In the genomic region with DNA sequence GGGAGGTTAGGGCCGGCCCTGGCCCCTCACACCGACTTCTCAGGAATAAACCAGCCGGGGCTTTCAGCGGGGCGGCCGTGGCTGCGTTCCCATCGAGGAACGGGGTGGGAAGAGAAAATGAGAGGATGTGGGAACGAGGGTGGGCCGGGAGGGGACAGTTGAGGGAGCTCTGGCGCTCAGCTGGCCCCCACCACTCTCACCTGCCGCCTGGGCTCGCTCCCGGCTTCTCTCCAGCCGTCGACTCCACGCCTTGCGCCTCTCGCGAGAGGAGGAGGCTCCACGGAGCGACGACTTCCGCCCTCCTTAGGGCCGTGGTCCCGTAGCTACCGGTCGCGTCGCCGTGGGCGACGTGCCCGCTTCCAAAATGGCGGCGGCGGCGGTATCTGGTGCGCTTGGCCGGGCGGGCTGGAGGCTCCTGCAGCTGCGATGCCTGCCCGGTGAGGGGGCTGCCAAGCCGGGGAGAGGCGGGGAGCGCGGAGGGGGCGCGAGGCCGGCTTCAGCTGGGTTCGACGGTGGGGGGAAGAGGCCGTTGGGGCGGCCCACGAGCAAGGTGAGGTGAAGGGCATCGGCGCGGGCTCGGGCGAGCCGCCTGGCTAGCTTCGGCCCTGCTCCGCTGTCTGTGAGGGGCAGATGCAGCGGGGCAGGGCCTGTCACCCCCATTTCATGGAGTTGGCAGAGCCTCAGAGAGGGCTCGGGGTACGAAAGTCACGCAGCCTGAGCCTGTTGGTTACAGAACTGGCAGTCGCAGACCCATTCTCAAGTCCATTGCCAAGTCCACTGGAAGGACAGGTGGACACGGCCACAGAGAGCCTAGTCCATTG, we compare ENCODE assay signal across 1 cellular context.
TF ChIP-seq lines count a peak whose summit lies in the region.

Gene CIAPIN1, minus strand, starts transcription at position 244 of the 821 bp plus-strand sequence. CDS start 6,457 bp downstream, outside the sequence.
Gene COQ9, plus strand, starts transcription at position 338 of the 821 bp plus-strand sequence. Its CDS starts 27 bp downstream, at position 365.

TF ChIP-seq in K562, 482 proteins besides CTCF, POLR2A, EP300 and RAD21 (continued from another document and continues in another):
- TF ChIP-seq, protein P1, sequence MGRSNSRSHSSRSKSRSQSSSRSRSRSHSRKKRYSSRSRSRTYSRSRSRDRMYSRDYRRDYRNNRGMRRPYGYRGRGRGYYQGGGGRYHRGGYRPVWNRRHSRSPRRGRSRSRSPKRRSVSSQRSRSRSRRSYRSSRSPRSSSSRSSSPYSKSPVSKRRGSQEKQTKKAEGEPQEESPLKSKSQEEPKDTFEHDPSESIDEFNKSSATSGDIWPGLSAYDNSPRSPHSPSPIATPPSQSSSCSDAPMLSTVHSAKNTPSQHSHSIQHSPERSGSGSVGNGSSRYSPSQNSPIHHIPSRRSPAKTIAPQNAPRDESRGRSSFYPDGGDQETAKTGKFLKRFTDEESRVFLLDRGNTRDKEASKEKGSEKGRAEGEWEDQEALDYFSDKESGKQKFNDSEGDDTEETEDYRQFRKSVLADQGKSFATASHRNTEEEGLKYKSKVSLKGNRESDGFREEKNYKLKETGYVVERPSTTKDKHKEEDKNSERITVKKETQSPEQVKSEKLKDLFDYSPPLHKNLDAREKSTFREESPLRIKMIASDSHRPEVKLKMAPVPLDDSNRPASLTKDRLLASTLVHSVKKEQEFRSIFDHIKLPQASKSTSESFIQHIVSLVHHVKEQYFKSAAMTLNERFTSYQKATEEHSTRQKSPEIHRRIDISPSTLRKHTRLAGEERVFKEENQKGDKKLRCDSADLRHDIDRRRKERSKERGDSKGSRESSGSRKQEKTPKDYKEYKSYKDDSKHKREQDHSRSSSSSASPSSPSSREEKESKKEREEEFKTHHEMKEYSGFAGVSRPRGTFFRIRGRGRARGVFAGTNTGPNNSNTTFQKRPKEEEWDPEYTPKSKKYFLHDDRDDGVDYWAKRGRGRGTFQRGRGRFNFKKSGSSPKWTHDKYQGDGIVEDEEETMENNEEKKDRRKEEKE (IDR thresholded peaks at IDR 0.05; ENCODE audit: borderline replicate concordance in 1 of 2, control insufficient read depth in 1 of 2, low read depth in 2 of 2, low read length in 1 of 2), result no peak
- TF ChIP-seq RUNX1 (IDR thresholded peaks at IDR 0.05; ENCODE audit: low read depth) (peak; percentile 72), ZNF77 (CRISPR knock-in tag; IDR thresholded peaks at IDR 0.05) (no peak), ZMIZ1 (IDR thresholded peaks at IDR 0.05; ENCODE audit: low read depth in 2 of 2, low read length in 2 of 2) (no peak), TAF9B (IDR thresholded peaks at IDR 0.05; ENCODE audit: partially characterized antibody) (peak; percentile 98), SIN3A (IDR thresholded peaks at IDR 0.05; ENCODE audit: borderline replicate concordance in 2 of 2, control insufficient read depth in 1 of 2, low read depth in 2 of 2, low read length in 2 of 2) (peak; percentile 82 to 87), HDAC6 (IDR thresholded peaks at IDR 0.05; ENCODE audit: low read depth, low read length) (no peak), ZNF76 (CRISPR knock-in tag; IDR thresholded peaks at IDR 0.05; ENCODE audit: borderline replicate concordance) (no peak), NFE2 (IDR thresholded peaks at IDR 0.05; ENCODE audit: low read depth) (no peak), BRD4 (IDR thresholded peaks at IDR 0.05) (peak; percentile 92), IRF1 (CRISPR knock-in tag; IDR thresholded peaks at IDR 0.05; ENCODE audit: borderline replicate concordance) (no peak), CBX3 (IDR thresholded peaks at IDR 0.05; ENCODE audit: borderline replicate concordance in 1 of 2, low read length in 2 of 2) (no peak), CTBP1 (IDR thresholded peaks at IDR 0.05; ENCODE audit: borderline replicate concordance) (peak; percentile 50; the same call in 1 of the 2 replicates), CBX5 (IDR thresholded peaks at IDR 0.05; ENCODE audit: borderline replicate concordance, low read depth) (no peak), FOXK1 (CRISPR knock-in tag; IDR thresholded peaks at IDR 0.05; ENCODE audit: borderline replicate concordance) (no peak), ZEB2 (IDR thresholded peaks at IDR 0.05) (no peak), DACH1 (IDR thresholded peaks at IDR 0.05; ENCODE audit: partially characterized antibody) (peak; percentile 23), ELF4 (CRISPR knock-in tag; IDR thresholded peaks at IDR 0.05) (peak; percentile 76; the same call in 1 of the 2 replicates), SREBF2 (CRISPR knock-in tag; IDR thresholded peaks at IDR 0.05) (no peak), ZNF384 (IDR thresholded peaks at IDR 0.05; ENCODE audit: low read depth, low read length) (no peak), MECOM (CRISPR knock-in tag; IDR thresholded peaks at IDR 0.05) (no peak), TRIM24 (IDR thresholded peaks at IDR 0.05) (no peak), FOXP1 (CRISPR knock-in tag; IDR thresholded peaks at IDR 0.05) (no peak), CCNT2 (IDR thresholded peaks at IDR 0.05; ENCODE audit: borderline replicate concordance, extremely low read depth, insufficient read length, low read depth, low read length) (peak; percentile 67), IFI16 (CRISPR knock-in tag; IDR thresholded peaks at IDR 0.05) (no peak), ZNF3 (CRISPR knock-in tag; IDR thresholded peaks at IDR 0.05) (no peak), KDM5B (IDR thresholded peaks at IDR 0.05; ENCODE audit: insufficient replicate concordance, low read depth, low read length) (peak; percentile 81), ERF (CRISPR knock-in tag; IDR thresholded peaks at IDR 0.05) (no peak), SAFB (IDR thresholded peaks at IDR 0.05; ENCODE audit: borderline replicate concordance, low read depth, low read length) (no peak), ETV1 (tag; conservative IDR thresholded peaks at IDR 0.05; ENCODE audit: low read depth) (0 out of 2 replicates have a peak, but pooled peaks have one; percentile 30), BACH1 (tag; IDR thresholded peaks at IDR 0.05) (no peak), RBBP5 (IDR thresholded peaks at IDR 0.05; ENCODE audit: borderline replicate concordance, insufficient read depth, low read length, poor library complexity, severe bottlenecking) (peak; percentile 70), ETS1 (conservative IDR thresholded peaks at IDR 0.05; ENCODE audit: control insufficient read depth, low read depth, low read length) (peak; percentile 83), MED1 (CRISPR knock-in tag; IDR thresholded peaks at IDR 0.05; ENCODE audit: borderline replicate concordance) (no peak), TCF7 (IDR thresholded peaks at IDR 0.05; ENCODE audit: borderline replicate concordance) (no peak), TAF1 (IDR thresholded peaks at IDR 0.05; ENCODE audit: control insufficient read depth, extremely low read depth, insufficient read depth, low read length, severe bottlenecking) (peak; percentile 100)
- TF ChIP-seq, protein P2, sequence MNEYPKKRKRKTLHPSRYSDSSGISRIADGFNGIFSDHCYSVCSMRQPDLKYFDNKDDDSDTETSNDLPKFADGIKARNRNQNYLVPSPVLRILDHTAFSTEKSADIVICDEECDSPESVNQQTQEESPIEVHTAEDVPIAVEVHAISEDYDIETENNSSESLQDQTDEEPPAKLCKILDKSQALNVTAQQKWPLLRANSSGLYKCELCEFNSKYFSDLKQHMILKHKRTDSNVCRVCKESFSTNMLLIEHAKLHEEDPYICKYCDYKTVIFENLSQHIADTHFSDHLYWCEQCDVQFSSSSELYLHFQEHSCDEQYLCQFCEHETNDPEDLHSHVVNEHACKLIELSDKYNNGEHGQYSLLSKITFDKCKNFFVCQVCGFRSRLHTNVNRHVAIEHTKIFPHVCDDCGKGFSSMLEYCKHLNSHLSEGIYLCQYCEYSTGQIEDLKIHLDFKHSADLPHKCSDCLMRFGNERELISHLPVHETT (CRISPR knock-in tag; conservative IDR thresholded peaks at IDR 0.05 in 1 of 2, IDR thresholded peaks at IDR 0.05 in 1 of 2), result peak in 1 of 2 experiments; percentile 60; a peak in 1 of 4 replicates
- TF ChIP-seq, protein P3, sequence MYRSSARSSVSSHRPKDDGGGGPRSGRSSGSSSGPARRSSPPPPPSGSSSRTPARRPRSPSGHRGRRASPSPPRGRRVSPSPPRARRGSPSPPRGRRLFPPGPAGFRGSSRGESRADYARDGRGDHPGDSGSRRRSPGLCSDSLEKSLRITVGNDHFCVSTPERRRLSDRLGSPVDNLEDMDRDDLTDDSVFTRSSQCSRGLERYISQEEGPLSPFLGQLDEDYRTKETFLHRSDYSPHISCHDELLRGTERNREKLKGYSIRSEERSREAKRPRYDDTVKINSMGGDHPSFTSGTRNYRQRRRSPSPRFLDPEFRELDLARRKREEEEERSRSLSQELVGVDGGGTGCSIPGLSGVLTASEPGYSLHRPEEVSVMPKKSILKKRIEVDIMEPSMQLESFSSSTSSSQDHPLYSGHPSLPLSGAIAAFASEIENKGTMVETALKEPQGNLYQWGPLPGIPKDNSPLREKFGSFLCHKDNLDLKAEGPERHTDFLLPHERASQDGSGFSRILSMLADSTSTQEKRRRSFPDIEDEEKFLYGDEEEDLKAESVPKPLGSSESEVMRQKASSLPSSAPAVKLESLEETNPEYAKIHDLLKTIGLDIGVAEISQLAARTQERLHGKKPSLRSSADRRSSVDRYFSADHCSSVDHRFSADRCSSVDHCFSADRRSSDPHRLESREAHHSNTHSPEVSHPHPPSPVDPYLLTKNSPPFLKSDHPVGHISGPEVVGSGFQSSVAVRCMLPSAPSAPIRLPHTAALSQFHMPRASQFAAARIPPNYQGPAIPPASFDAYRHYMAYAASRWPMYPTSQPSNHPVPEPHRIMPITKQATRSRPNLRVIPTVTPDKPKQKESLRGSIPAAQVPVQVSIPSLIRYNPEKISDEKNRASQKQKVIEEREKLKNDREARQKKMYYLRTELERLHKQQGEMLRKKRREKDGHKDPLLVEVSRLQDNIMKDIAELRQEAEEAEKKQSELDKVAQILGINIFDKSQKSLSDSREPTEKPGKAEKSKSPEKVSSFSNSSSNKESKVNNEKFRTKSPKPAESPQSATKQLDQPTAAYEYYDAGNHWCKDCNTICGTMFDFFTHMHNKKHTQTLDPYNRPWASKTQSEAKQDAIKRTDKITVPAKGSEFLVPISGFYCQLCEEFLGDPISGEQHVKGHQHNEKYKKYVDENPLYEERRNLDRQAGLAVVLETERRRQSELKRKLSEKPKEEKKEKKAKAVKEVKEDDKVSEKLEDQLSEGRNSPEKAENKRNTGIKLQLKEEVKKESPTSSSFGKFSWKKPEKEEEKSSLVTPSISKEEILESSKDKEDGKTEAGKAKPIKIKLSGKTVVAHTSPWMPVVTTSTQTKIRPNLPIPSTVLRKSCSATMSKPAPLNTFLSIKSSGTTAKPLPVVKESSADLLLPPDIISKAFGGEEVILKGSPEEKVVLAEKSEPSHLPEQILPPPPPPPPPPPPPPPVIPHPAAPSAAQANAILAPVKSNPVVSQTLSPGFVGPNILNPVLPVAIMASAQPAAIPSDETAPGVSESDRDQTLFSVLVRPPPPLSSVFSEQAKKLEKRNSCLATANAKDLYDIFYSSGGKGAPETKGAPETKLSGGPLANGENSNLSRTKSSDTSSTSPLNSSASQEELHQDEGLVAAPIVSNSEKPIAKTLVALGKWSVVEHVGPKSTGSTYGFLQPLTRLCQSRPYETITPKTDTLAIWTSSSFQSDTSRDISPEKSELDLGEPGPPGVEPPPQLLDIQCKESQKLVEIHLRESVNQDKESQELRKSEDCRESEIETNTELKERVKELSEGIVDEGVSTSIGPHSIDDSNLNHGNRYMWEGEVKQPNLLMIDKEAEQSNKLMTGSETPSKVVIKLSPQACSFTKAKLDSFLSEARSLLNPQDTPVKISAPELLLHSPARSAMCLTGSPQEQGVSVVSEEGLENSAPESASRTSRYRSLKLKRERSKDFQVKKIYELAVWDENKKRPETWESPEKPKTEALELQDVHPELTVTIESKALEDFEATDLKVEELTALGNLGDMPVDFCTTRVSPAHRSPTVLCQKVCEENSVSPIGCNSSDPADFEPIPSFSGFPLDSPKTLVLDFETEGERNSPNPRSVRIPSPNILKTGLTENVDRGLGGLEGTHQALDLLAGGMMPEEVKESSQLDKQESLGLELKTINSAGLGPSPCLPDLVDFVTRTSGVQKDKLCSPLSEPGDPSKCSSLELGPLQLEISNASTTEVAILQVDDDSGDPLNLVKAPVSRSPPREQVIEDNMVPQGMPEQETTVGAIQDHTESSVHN (IDR thresholded peaks at IDR 0.05; ENCODE audit: borderline replicate concordance in 1 of 2, low read depth in 1 of 2), result no peak
